19 cellular contexts compared by ENCODE assay signal in the genomic region with DNA sequence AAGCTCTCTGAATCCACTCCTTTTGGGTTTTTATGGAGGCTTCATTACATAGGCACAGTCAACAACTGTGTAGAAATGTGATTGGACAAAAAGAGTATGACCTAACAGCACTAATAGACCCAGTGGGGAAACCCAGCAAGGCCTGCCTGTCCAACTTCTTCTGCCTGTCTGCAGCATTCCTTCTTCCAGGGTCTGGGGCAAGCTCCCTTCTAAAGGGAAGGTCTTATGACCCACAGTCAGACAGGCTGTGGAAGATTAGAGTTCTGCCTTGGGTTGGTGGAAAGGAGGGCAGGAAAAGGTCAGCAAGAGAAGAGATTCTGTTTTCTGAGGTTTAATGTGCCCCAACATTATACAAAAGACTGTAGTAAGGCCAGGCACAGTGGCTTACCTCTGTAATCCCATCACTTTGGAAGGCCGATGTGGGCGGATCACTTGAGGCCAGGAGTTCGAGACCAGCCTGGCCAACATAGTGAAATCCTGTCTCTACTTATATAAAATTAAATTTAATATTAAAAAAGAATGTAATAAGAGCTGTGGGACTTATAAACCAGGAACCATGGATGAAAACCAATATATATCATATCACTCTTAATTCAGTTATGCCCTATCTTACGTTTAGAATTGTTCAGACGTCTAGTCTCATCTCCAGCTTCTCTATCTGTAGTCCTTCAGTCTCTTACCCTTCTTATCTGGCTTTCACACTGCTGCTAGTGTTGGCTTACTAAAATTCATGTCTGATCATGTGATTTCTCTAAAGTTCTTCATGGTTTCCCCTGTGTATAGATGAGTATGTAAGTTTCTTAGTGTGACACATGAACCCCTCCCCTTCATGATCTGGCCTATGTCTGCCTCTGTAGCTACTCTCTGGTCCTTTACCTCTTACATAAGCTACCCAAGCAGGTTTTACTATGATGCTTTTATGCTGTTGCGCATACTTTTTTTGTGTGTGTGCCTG. TPM values are rescaled to one million over a fixed set of nuclear protein-coding genes. Genes with fewer than 3 reads are reported as not detected.
DNase-seq lines count a peak whose midpoint lies in the region; ATAC-seq and TF ChIP-seq lines count a peak whose summit lies in the region.
"Had no signal": no experiment of that assay in that cellular context is flagged by ENCODE, and none has a peak within 500 bp of the region (broad histone marks: within the 10 kb centered on the region; RNA-seq: fewer than 3 reads in every experiment).

No MANE protein-coding gene starts in this region.

- H3K27ac ChIP-seq in osteoblast (ENCODE audit: low read depth, low read length), result no peak overlapping the region
- H3K27ac ChIP-seq: hepatocyte, tibial artery had no signal

- peaks cover 16% of the 10 kb centered on the region for H4K20me1 ChIP-seq in osteoblast (ENCODE audit: insufficient read depth, low read length)

- intact Hi-C loops in Right ventricle myocardium superior (cut with DNase I), result no loop called here
- intact Hi-C loops in Right ventricle myocardium inferior (cut with DNase I), result no loop called here

- ATAC-seq in Right ventricle myocardium superior (ENCODE audit: poor library complexity), result peak; percentile 15
- ATAC-seq in Right ventricle myocardium inferior, result no peak
- ATAC-seq in esophagus mucosa, result peak; percentile 86
- no peak for ATAC-seq in HG03097 (IDR thresholded peaks at IDR 0.05; ENCODE audit: low FRiP score, unreplicated experiment)

- H3K9me3 ChIP-seq in osteoblast (ENCODE audit: low read depth, low read length), result no peaks in the 10 kb centered on the region
- H3K9me3 ChIP-seq: adrenal gland, tibial artery had no signal

- no peaks in the 10 kb centered on the region for H3K36me3 ChIP-seq in osteoblast (ENCODE audit: insufficient read depth, low read length)
- H3K36me3 ChIP-seq: adrenal gland, tibial artery had no signal

- H3K4me3 ChIP-seq in Jurkat, Clone E6-1 (ENCODE audit: low read length), result no peak overlapping the region
- H3K4me3 ChIP-seq in osteoblast (ENCODE audit: insufficient read depth, low read length), result no peak overlapping the region
- H3K4me3 ChIP-seq: adrenal gland, hepatocyte, tibial artery had no signal

- H3K27me3 ChIP-seq in osteoblast (ENCODE audit: insufficient read depth, low read length), result no peaks in the 10 kb centered on the region
- H3K27me3 ChIP-seq: adrenal gland, hepatocyte, tibial artery had no signal

- H3K4me1 ChIP-seq in osteoblast (ENCODE audit: insufficient read depth, low read length), result peaks cover 10% of the 10 kb centered on the region

- peaks cover 56% of the 10 kb centered on the region for H3K4me1 Mint-ChIP-seq in stimulated activated naive CD8-positive, alpha-beta T cell treated with anti-CD3 and anti-CD28 coated beads, Interleukin-15, Interleukin-2, amounts not matched to agents 100 ng/mL and 50 ng/mL, for 24 hours (ENCODE audit: low read depth)

- H3K4me3 Mint-ChIP-seq in stimulated activated naive CD8-positive, alpha-beta T cell treated with anti-CD3 and anti-CD28 coated beads, Interleukin-15, Interleukin-2, amounts not matched to agents 100 ng/mL and 50 ng/mL, for 24 hours, result no peak overlapping the region

- H2AFZ ChIP-seq in osteoblast (ENCODE audit: low read length), result no peak overlapping the region
- H2AFZ ChIP-seq: hepatocyte had no signal

- H3K9me3 Mint-ChIP-seq in stimulated activated naive CD8-positive, alpha-beta T cell treated with anti-CD3 and anti-CD28 coated beads, Interleukin-15, Interleukin-2, amounts not matched to agents 100 ng/mL and 50 ng/mL, for 24 hours, result no peaks in the 10 kb centered on the region

- no peaks in the 10 kb centered on the region for H3K27me3 Mint-ChIP-seq in stimulated activated naive CD8-positive, alpha-beta T cell treated with anti-CD3 and anti-CD28 coated beads, Interleukin-15, Interleukin-2, amounts not matched to agents 100 ng/mL and 50 ng/mL, for 24 hours

- H3K79me2 ChIP-seq in osteoblast (ENCODE audit: insufficient read depth, low read length), result peaks cover 91% of the 10 kb centered on the region

- no peak overlapping the region for H3K4me2 ChIP-seq in osteoblast (ENCODE audit: insufficient read depth, low read length)
- H3K4me2 ChIP-seq: hepatocyte had no signal

- no peak for TF ChIP-seq CTCF in osteoblast (IDR thresholded peaks at IDR 0.05; ENCODE audit: extremely low read depth, low read depth, low read length)

- H3K36me3 Mint-ChIP-seq in stimulated activated naive CD8-positive, alpha-beta T cell treated with anti-CD3 and anti-CD28 coated beads, Interleukin-15, Interleukin-2, amounts not matched to agents 100 ng/mL and 50 ng/mL, for 24 hours (ENCODE audit: low read depth), result peaks cover 19% of the 10 kb centered on the region

- DNase-seq in Right ventricle myocardium superior (no peak), Right ventricle myocardium inferior (ENCODE audit: missing footprints) (no peak), osteoblast (ENCODE audit: insufficient read length, low spot score, missing footprints) (no peak), iPS-NIHi11 (ENCODE audit: low spot score) (no peak)
- DNase-seq in Jurkat, Clone E6-1 (ENCODE audit: low read depth, low spot score), result peak; percentile 44
- DNase-seq: activated CD4-positive, CD25-positive, alpha-beta regulatory T cell treated with anti-CD3 and anti-CD28 coated beads, Interleukin-2, amount 50 U/mL, for 72 hours; AML-193; effector CD4-positive, alpha-beta T cell; GDM1; HCEC 1CT; midbrain; NCI-H510A; retina; tibial artery had no signal

- peak overlapping the region; percentile 58 for H3K27ac Mint-ChIP-seq in stimulated activated naive CD8-positive, alpha-beta T cell treated with anti-CD3 and anti-CD28 coated beads, Interleukin-15, Interleukin-2, amounts not matched to agents 100 ng/mL and 50 ng/mL, for 24 hours

RNA-seq across cellular contexts. Expression of a gene that starts 6.2 kb away (rescaled TPM):
- total RNA-seq in Right ventricle myocardium superior (62.0 TPM), Right ventricle myocardium inferior (58.3 TPM), esophagus mucosa (50.4 TPM), osteoblast (32.2 and 35.9 TPM in 2 replicates)
- polyA plus RNA-seq in Jurkat, Clone E6-1 (2012; ENCODE audit: insufficient read depth, insufficient read length), result 27.5 TPM

RNA-seq across cellular contexts. Expression of a gene that starts 14.2 kb away (rescaled TPM):
- total RNA-seq in Right ventricle myocardium superior, result 13.5 TPM
- 13.8 TPM for total RNA-seq in Right ventricle myocardium inferior
- polyA plus RNA-seq in Jurkat, Clone E6-1 (2012; ENCODE audit: insufficient read depth, insufficient read length), result 10.8 TPM
- total RNA-seq in esophagus mucosa, result 6.9 TPM
- 9.8 and 15.3 TPM in 2 replicates for total RNA-seq in osteoblast

Comparison
In these comparisons a context has a peak if more than half of its experiments do, and no peak if none do; other contexts are left out.
1. ATAC-seq: peak in Right ventricle myocardium superior (single experiment) and esophagus mucosa (single experiment); none in Right ventricle myocardium inferior (single experiment) and HG03097 (single experiment).